In genomic region chrY:13479031-13479705, GRCh38 we compare ENCODE assay signal across 9 cellular contexts. TPM values are rescaled to one million over a fixed set of nuclear protein-coding genes. Genes with fewer than 3 reads are reported as not detected.
DNase-seq lines count a peak whose midpoint lies in the region; ATAC-seq, FAIRE-seq and TF ChIP-seq lines count a peak whose summit lies in the region.
"Had no signal": no experiment of that assay in that cellular context is flagged by ENCODE, and none has a peak within 500 bp of the region (broad histone marks: within the 10 kb centered on the region; RNA-seq: fewer than 3 reads in every experiment).

No MANE protein-coding gene starts in this region.

- ATAC-seq in GM21367 (IDR thresholded peaks at IDR 0.05; ENCODE audit: unreplicated experiment) = peak; percentile 36
- peak; percentile 72 to 74 for ATAC-seq in naive thymus-derived CD8-positive, alpha-beta T cell
- ATAC-seq in GM21717 (IDR thresholded peaks at IDR 0.05; ENCODE audit: unreplicated experiment) = no peak
- no peak for ATAC-seq in GM18858 (IDR thresholded peaks at IDR 0.05; ENCODE audit: unreplicated experiment)

- no peak for TF ChIP-seq POLR2A in vagina (IDR thresholded peaks at IDR 0.05)

- peak; percentile 69 for DNase-seq in NCI-H69 (lab: John Stamatoyannopoulos, UW)
- DNase-seq in bronchial epithelial cell (ENCODE audit: low read depth) = peak; percentile 49
- peak in 7 of 10 donors; percentile 37 to 85 (median 61) for DNase-seq in naive thymus-derived CD8-positive, alpha-beta T cell
- no peak for DNase-seq in vagina (ENCODE audit: extremely low spot score in 2 of 2)
- DNase-seq in 8988T = no peak

- H3K27ac ChIP-seq in vagina = no peak overlapping the region
- H3K27ac ChIP-seq: KMS-11 had no signal

- H3K27me3 ChIP-seq in bronchial epithelial cell (ENCODE audit: control insufficient read depth, insufficient read depth, low read length) = no peaks in the 10 kb centered on the region
- no peaks in the 10 kb centered on the region for H3K27me3 ChIP-seq in vagina

- no peaks in the 10 kb centered on the region for H3K9me3 ChIP-seq in vagina

- POLR2A ChIA-PET in naive thymus-derived CD8-positive, alpha-beta T cell (lab: Charles Lee) = interaction anchor here (1.1 to 3.4 kb wide), 3 partner anchors 225 to 817 kb away, joined by 3 to 23 read pairs (median 7); partner anchors contain the start of gene TMSB4Y

- H3K36me3 Mint-ChIP-seq in naive thymus-derived CD8-positive, alpha-beta T cell = peaks cover 0 to 29% (median 2%) of the 10 kb centered on the region in 3 donors

- intact Hi-C loops in vagina (cut with DNase I) = no loop called here

- H3K4me3 ChIP-seq in bronchial epithelial cell (ENCODE audit: low read depth, low read length) (peak overlapping the region; percentile 63), vagina (no peak overlapping the region)

- peak overlapping the region in 5 of 10 donors; percentile 95 to 100 (median 98) for H3K27ac Mint-ChIP-seq in naive thymus-derived CD8-positive, alpha-beta T cell

- FAIRE-seq in bronchial epithelial cell (lab: Jason Lieb, UNC) = no peak

- H3K4me1 ChIP-seq in vagina = no peaks in the 10 kb centered on the region

- peak overlapping the region in 6 of 10 donors; percentile 91 to 96 (median 95) for H3K4me3 Mint-ChIP-seq in naive thymus-derived CD8-positive, alpha-beta T cell

- no peaks in the 10 kb centered on the region for H3K27me3 Mint-ChIP-seq in naive thymus-derived CD8-positive, alpha-beta T cell

- TF ChIP-seq CTCF in bronchial epithelial cell (IDR thresholded peaks at IDR 0.05; ENCODE audit: insufficient read depth, low read length, severe bottlenecking) (peak; percentile 1), vagina (IDR thresholded peaks at IDR 0.05) (no peak)

- no peaks in the 10 kb centered on the region for H3K9me3 Mint-ChIP-seq in naive thymus-derived CD8-positive, alpha-beta T cell

- peaks cover 13 to 34% (median 28%) of the 10 kb centered on the region in 4 donors for H3K4me1 Mint-ChIP-seq in naive thymus-derived CD8-positive, alpha-beta T cell

- H3K36me3 ChIP-seq in bronchial epithelial cell (ENCODE audit: control insufficient read depth, insufficient read depth, low read length) (no peaks in the 10 kb centered on the region), vagina (no peaks in the 10 kb centered on the region)

RNA-seq across cellular contexts. Expression of gene UTY, which starts 0.7 kb away (rescaled TPM):
- 29.2 TPM in 1 of 2 replicates, not detected in the other for total RNA-seq in bronchial epithelial cell
- 10 to 100 TPM; 71.7 to 77.8 TPM for total RNA-seq in naive thymus-derived CD8-positive, alpha-beta T cell
- not detected for polyA plus RNA-seq in naive thymus-derived CD8-positive, alpha-beta T cell
- total RNA-seq in vagina = not detected

Comparison
In these comparisons a context has a peak if more than half of its experiments do, and no peak if none do; other contexts are left out.
1. ATAC-seq: peak in GM21367 (single experiment) and naive thymus-derived CD8-positive, alpha-beta T cell (2 of 2); none in GM21717 (single experiment) and GM18858 (single experiment).
2. DNase-seq: peak in NCI-H69 (single experiment), bronchial epithelial cell (single experiment) and naive thymus-derived CD8-positive, alpha-beta T cell (7 of 10); none in vagina (0 of 2) and 8988T (single experiment).